ENCODE assay signal across 9 cellular contexts in the genomic region with DNA sequence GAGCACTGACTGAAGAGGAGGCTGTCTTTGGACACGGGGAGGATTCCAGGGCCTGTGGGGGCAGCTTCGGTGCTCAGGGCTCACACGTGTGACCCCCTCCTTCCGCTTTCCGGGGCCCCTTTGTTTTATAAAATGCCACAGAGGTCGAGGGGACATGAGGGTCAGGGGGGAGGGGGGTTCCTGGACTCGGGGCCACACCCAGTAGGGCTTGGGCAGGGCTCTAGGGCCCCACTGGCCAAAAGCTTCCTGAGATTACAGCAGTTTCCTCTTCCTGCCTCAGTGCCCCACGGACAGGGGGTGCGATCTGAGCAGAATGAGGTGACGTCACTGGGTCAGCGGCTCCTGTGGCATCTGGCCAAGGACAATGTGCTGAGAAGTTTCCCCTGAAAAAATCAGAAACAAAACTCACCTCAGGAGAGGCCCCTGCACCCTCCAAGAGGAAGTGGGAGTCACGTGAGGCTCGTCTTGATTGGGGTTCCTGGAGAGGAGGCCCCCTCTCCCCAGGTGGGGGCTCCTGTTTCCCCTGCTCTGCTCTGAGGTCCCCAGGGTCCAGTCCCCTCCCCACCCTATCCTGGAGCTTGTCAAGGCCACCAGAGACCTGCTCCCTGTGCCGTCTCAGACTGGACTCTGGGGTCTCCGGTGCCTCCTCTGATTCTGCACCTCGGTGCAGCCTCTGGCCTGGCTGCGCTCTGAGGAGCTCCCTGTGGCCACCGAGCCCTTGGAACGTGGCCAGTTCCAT. TPM values are rescaled to one million over a fixed set of nuclear protein-coding genes. Genes with fewer than 3 reads are reported as not detected.
DNase-seq lines count a peak whose midpoint lies in the region; ATAC-seq and TF ChIP-seq lines count a peak whose summit lies in the region.
"Had no signal": no experiment of that assay in that cellular context is flagged by ENCODE, and none has a peak within 500 bp of the region (broad histone marks: within the 10 kb centered on the region; RNA-seq: fewer than 3 reads in every experiment).

No MANE protein-coding gene starts in this region.

- H3K4me3 ChIP-seq in cardiac fibroblast (replicated peaks in 1 of 2; ENCODE audit: low read depth in 2 of 2, low read length in 2 of 2) (no peak overlapping the region), lower lobe of right lung (peak overlapping the region; percentile 28)
- H3K4me3 ChIP-seq: SJSA1 had no signal

- DNase-seq in GM13976 (ENCODE audit: low spot score): peak; percentile 88
- DNase-seq in cardiac fibroblast (ENCODE audit: low read depth in 2 of 2): peak; percentile 85 to 94
- peak; percentile 88 for DNase-seq in lower lobe of right lung
- peak; percentile 23 for DNase-seq in stimulated activated naive CD4-positive, alpha-beta T cell treated with Interleukin-2 at 50 U/mL for 16 hours (lab: John Stamatoyannopoulos, UW)
- DNase-seq in DMS153 (lab: John Stamatoyannopoulos, UW): no peak

- in situ Hi-C loops in GM13976 (cut with MboI; ENCODE audit: low sequenced_read_pairs, unreplicated experiment): no loop called here

- H3K4me1 ChIP-seq in lower lobe of right lung: peaks cover 41% of the 10 kb centered on the region

- H3K36me3 ChIP-seq in lower lobe of right lung: no peaks in the 10 kb centered on the region
- H3K36me3 ChIP-seq: SJSA1 had no signal

- H3K9me3 ChIP-seq in lower lobe of right lung: no peaks in the 10 kb centered on the region
- H3K9me3 ChIP-seq: SJSA1 had no signal

- no peaks in the 10 kb centered on the region for H3K27me3 ChIP-seq in lower lobe of right lung (ENCODE audit: low read depth)
- H3K27me3 ChIP-seq: SJSA1 had no signal

- peak overlapping the region; percentile 95 for H3K27ac ChIP-seq in lower lobe of right lung
- H3K27ac ChIP-seq: SJSA1 had no signal

- ATAC-seq in HG02642 (IDR thresholded peaks at IDR 0.05; ENCODE audit: poor library complexity, unreplicated experiment): peak; percentile 61
- peak; percentile 38 for ATAC-seq in SK-N-SH treated with all-trans-retinoic acid at 6 μM for 48 hours
- peak; percentile 88 to 90 for ATAC-seq in lower lobe of right lung
- ATAC-seq in HG02885 (IDR thresholded peaks at IDR 0.05; ENCODE audit: poor library complexity, unreplicated experiment): no peak

- intact Hi-C loops in lower lobe of right lung (cut with DNase I): no loop called here

- TF ChIP-seq CTCF in GM13976 (IDR thresholded peaks at IDR 0.05; ENCODE audit: borderline replicate concordance, control extremely low read depth, extremely low read depth, insufficient read depth, missing control alignments) (no peak), cardiac fibroblast (IDR thresholded peaks at IDR 0.05; ENCODE audit: low read depth, low read length) (no peak), lower lobe of right lung (IDR thresholded peaks at IDR 0.05) (no peak)

TF ChIP-seq in SK-N-SH treated with all-trans-retinoic acid at 6 μM for 48 hours, 23 proteins besides CTCF, POLR2A, EP300 and RAD21:
- no peak for TF ChIP-seq PPARA (CRISPR knock-in tag; IDR thresholded peaks at IDR 0.05; ENCODE audit: borderline replicate concordance)
- TF ChIP-seq, protein P1, sequence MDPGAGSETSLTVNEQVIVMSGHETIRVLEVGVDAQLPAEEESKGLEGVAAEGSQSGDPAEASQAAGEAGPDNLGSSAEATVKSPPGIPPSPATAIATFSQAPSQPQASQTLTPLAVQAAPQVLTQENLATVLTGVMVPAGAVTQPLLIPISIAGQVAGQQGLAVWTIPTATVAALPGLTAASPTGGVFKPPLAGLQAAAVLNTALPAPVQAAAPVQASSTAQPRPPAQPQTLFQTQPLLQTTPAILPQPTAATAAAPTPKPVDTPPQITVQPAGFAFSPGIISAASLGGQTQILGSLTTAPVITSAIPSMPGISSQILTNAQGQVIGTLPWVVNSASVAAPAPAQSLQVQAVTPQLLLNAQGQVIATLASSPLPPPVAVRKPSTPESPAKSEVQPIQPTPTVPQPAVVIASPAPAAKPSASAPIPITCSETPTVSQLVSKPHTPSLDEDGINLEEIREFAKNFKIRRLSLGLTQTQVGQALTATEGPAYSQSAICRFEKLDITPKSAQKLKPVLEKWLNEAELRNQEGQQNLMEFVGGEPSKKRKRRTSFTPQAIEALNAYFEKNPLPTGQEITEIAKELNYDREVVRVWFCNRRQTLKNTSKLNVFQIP (CRISPR knock-in tag; IDR thresholded peaks at IDR 0.05; ENCODE audit: borderline replicate concordance, low read depth): no peak
- no peak for TF ChIP-seq RARB (CRISPR knock-in tag; IDR thresholded peaks at IDR 0.05)
- no peak for TF ChIP-seq BACH2 (CRISPR knock-in tag; IDR thresholded peaks at IDR 0.05; ENCODE audit: borderline replicate concordance)
- no peak for TF ChIP-seq SNAI2 (CRISPR knock-in tag; IDR thresholded peaks at IDR 0.05)
- TF ChIP-seq TOX (CRISPR knock-in tag; IDR thresholded peaks at IDR 0.05; ENCODE audit: borderline replicate concordance): no peak
- no peak for TF ChIP-seq TCF4 (CRISPR knock-in tag; IDR thresholded peaks at IDR 0.05; ENCODE audit: borderline replicate concordance)
- TF ChIP-seq, protein P2, sequence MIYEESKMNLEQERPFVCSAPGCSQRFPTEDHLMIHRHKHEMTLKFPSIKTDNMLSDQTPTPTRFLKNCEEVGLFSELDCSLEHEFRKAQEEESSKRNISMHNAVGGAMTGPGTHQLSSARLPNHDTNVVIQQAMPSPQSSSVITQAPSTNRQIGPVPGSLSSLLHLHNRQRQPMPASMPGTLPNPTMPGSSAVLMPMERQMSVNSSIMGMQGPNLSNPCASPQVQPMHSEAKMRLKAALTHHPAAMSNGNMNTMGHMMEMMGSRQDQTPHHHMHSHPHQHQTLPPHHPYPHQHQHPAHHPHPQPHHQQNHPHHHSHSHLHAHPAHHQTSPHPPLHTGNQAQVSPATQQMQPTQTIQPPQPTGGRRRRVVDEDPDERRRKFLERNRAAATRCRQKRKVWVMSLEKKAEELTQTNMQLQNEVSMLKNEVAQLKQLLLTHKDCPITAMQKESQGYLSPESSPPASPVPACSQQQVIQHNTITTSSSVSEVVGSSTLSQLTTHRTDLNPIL (CRISPR knock-in tag; IDR thresholded peaks at IDR 0.05; ENCODE audit: low read depth): no peak
- no peak for TF ChIP-seq ZC3H10 (CRISPR knock-in tag; IDR thresholded peaks at IDR 0.05)

RNA-seq across cellular contexts. Expression of a gene that starts 6.4 kb away (rescaled TPM):
- total RNA-seq in lower lobe of right lung: 767 TPM

RNA-seq across cellular contexts. Expression of a gene that starts 13.2 kb away (rescaled TPM):
- 128 TPM for total RNA-seq in lower lobe of right lung

RNA-seq across cellular contexts. Expression of a gene that starts 19.4 kb away (rescaled TPM):
- total RNA-seq in lower lobe of right lung: 607 TPM

RNA-seq across cellular contexts. Expression of a gene that starts 27.7 kb away (rescaled TPM):
- not detected for total RNA-seq in lower lobe of right lung
- total RNA-seq: SJSA1 had no signal

RNA-seq across cellular contexts. Expression of a gene that starts 38.1 kb away (rescaled TPM):
- total RNA-seq in lower lobe of right lung: 163 TPM
